Comparison of ENCODE assay signal across 8 cellular contexts in genomic region chr3:71305246-71306206, GRCh38.
DNase-seq lines count a peak whose midpoint lies in the region; ATAC-seq, FAIRE-seq and TF ChIP-seq lines count a peak whose summit lies in the region.

No MANE protein-coding gene starts in this region.

- H3K4me3 ChIP-seq in WI38 (ENCODE audit: low read depth, low read length): peak overlapping the region; percentile 39
- peak overlapping the region; percentile 14 for H3K4me3 ChIP-seq in epithelial cell of esophagus (ENCODE audit: low read length)
- H3K4me3 ChIP-seq in mononuclear cell (ENCODE audit: low read length): peak overlapping the region; percentile 47

- TF ChIP-seq CTCF in WI38 (IDR thresholded peaks at IDR 0.05; ENCODE audit: low read depth, low read length) (no peak), epithelial cell of esophagus (IDR thresholded peaks at IDR 0.05; ENCODE audit: insufficient read depth, low read depth, low read length, missing control alignments) (no peak)

- no peaks in the 10 kb centered on the region for H3K9me3 ChIP-seq in mononuclear cell (ENCODE audit: low read depth, low read length)

- DNase-seq in HTR-8/SVneo (ENCODE audit: insufficient read length, low spot score): peak; percentile 12
- DNase-seq in epithelial cell of esophagus (ENCODE audit: low read depth): peak; percentile 36
- peak; percentile 35 for DNase-seq in stromal cell of bone marrow (ENCODE audit: low read depth)
- DNase-seq in SKM-1 treated with dmso at 0.1 percent for 144 hours (lab: John Stamatoyannopoulos, UW; ENCODE audit: unreplicated experiment): no peak

- H3K27me3 ChIP-seq in mononuclear cell (ENCODE audit: insufficient read depth, low read length): no peaks in the 10 kb centered on the region

- FAIRE-seq in HTR-8/SVneo (lab: Jason Lieb, UNC): peak; percentile 16

- peaks cover 36% of the 10 kb centered on the region for H3K4me1 ChIP-seq in mononuclear cell (ENCODE audit: insufficient read depth, low read length)

- no peak for ATAC-seq in GM21529 (IDR thresholded peaks at IDR 0.05; ENCODE audit: unreplicated experiment)
- no peak for ATAC-seq in HG03439 (IDR thresholded peaks at IDR 0.05; ENCODE audit: unreplicated experiment)
